8 cellular contexts compared by ENCODE assay signal in genomic region chrX:40154853-40155616, GRCh38. TPM values are rescaled to one million over a fixed set of nuclear protein-coding genes. Genes with fewer than 3 reads are reported as not detected.
DNase-seq lines count a peak whose midpoint lies in the region; ATAC-seq, FAIRE-seq and TF ChIP-seq lines count a peak whose summit lies in the region.

No MANE protein-coding gene starts in this region.

- H3K4me1 ChIP-seq in kidney (ENCODE audit: control insufficient read depth in 1 of 2, insufficient read depth in 1 of 2, low read depth in 1 of 2, low read length in 2 of 2) (peaks cover 0 to 3% of the 10 kb centered on the region in 2 donors), stomach (peaks cover 0 to 69% (median 56%) of the 10 kb centered on the region in 4 donors)

- no peak for FAIRE-seq in kidney (lab: Jason Lieb, UNC)

- H3K9ac ChIP-seq in kidney (ENCODE audit: low read length in 2 of 2): no peak overlapping the region

- peaks cover 16% of the 10 kb centered on the region for H3K27me3 Mint-ChIP-seq in brain

- CTCF ChIA-PET in AG04450 (lab: Charles Lee): no interaction called here

- DNase-seq in AG04450 (ENCODE audit: low read depth, low spot score) (no peak), GM13977 (ENCODE audit: low spot score) (peak; percentile 78), OCI-M1 (lab: John Stamatoyannopoulos, UW) (peak; percentile 93), kidney (no peak), stomach (peak; percentile 81), iPS-NIHi11 (ENCODE audit: low spot score) (no peak)

- in situ Hi-C loops in GM13977 (cut with MboI; ENCODE audit: low pct_unique_long_range_greater_than_20kb, low sequenced_read_pairs, unreplicated experiment): loop anchor here (25.0 kb wide), 1 partner anchor 143 kb away; no protein-coding TSS in a partner anchor

- TF ChIP-seq POLR2A in stomach (IDR thresholded peaks at IDR 0.05): no peak

- no peak for ATAC-seq in HG02852 (IDR thresholded peaks at IDR 0.05; ENCODE audit: unreplicated experiment)

- H3K4me3 Mint-ChIP-seq in brain: peak overlapping the region; percentile 76 to 92 (median 87)

- no peak for TF ChIP-seq EP300 in stomach (IDR thresholded peaks at IDR 0.05)

- no peak overlapping the region for H3K27ac ChIP-seq in AG04450 (ENCODE audit: low read depth, low read length)
- peak overlapping the region; percentile 67 to 72 for H3K27ac ChIP-seq in kidney (ENCODE audit: low read depth in 2 of 2, low read length in 2 of 2)
- peak overlapping the region; percentile 78 to 87 (median 84) for H3K27ac ChIP-seq in stomach

- peaks cover 33% of the 10 kb centered on the region for H3K4me1 Mint-ChIP-seq in brain

- H3K36me3 Mint-ChIP-seq in brain: no peaks in the 10 kb centered on the region

- peak overlapping the region; percentile 83 to 98 (median 94) for H3K27ac Mint-ChIP-seq in brain

- H3K27me3 ChIP-seq in AG04450 (ENCODE audit: control insufficient read depth, insufficient read depth, low read length) (no peaks in the 10 kb centered on the region), stomach (peaks cover 0 to 62% (median 14%) of the 10 kb centered on the region in 3 donors)

- intact Hi-C loops in kidney (cut with DNase I) (no loop called here), stomach (cut with DNase I; ENCODE audit: low total_unique reads) (loop anchor here (10.0 kb wide), 1 partner anchor 60 kb away; the partner anchor contains the start of gene BCOR)

- H3K9me3 ChIP-seq in AG04450 (ENCODE audit: control insufficient read depth, insufficient read depth, low read length) (no peaks in the 10 kb centered on the region; the same call in 1 of the 2 replicates), kidney (ENCODE audit: control insufficient read depth in 1 of 2, low read length in 2 of 2) (no peaks in the 10 kb centered on the region), stomach (no peaks in the 10 kb centered on the region)

- POLR2A ChIA-PET in AG04450 (lab: Yijun Ruan, JAX): no interaction called here

- H3K36me3 ChIP-seq in kidney (ENCODE audit: control insufficient read depth in 1 of 2, insufficient read depth in 2 of 2, low read length in 2 of 2) (no peaks in the 10 kb centered on the region), stomach (no peaks in the 10 kb centered on the region)

- TF ChIP-seq CTCF in AG04450 (IDR thresholded peaks at IDR 0.05; ENCODE audit: low read depth, low read length): no peak
- no peak for TF ChIP-seq CTCF in GM13977 (IDR thresholded peaks at IDR 0.05; ENCODE audit: extremely low read depth, insufficient read depth, missing control alignments)
- no peak for TF ChIP-seq CTCF in brain (conservative IDR thresholded peaks at IDR 0.05)
- no peak for TF ChIP-seq CTCF in kidney (IDR thresholded peaks at IDR 0.05; ENCODE audit: borderline replicate concordance, extremely low read depth, insufficient read depth)
- no peak for TF ChIP-seq CTCF in stomach (IDR thresholded peaks at IDR 0.05)

- peaks cover 0 to 6% (median 0%) of the 10 kb centered on the region in 5 experiments for H3K9me3 Mint-ChIP-seq in brain

- H3K4me3 ChIP-seq in AG04450 (ENCODE audit: low read depth, low read length) (peak overlapping the region; percentile 41), kidney (ENCODE audit: low read length in 2 of 2) (peak overlapping the region in 1 of 2 donors; percentile 55), stomach (peak overlapping the region; percentile 47 to 52 (median 48))

- 0 to 6% (median 0%) methylated on average over 24 to 59 of the region's 73 CpGs for WGBS in stomach, 5 donors

RNA-seq across cellular contexts. Expression of gene BCOR, which starts 57.3 kb away (rescaled TPM):
- polyA plus RNA-seq in AG04450 (2011; rRNA removed) (5.4 and 8.6 TPM in 2 replicates), brain (ENCODE audit: insufficient read depth, low read depth, low replicate concordance) (41.6 TPM), kidney (ENCODE audit: insufficient read depth, low read depth, low replicate concordance) (7.7 TPM), stomach (10 to 100 TPM in 1 of 3 donors, 1 to 10 TPM in 2; 4.4 to 11.8 (median 5.0) TPM)
- 13.0 and 16.9 TPM in 2 replicates for polyA minus RNA-seq in AG04450 (2011; rRNA and poly(A)+ RNA removed)
- total RNA-seq in kidney (33.9 TPM), stomach (10 to 100 TPM; 11.0 to 45.5 (median 34.8) TPM)

Comparison
In these comparisons a context has a peak if more than half of its experiments do, and no peak if none do; other contexts are left out.
1. DNase-seq: peak in GM13977 (single experiment), OCI-M1 (single experiment) and stomach (single experiment); none in AG04450 (single experiment), kidney (single experiment) and iPS-NIHi11 (single experiment).